ENCODE assay signal across 29 cellular contexts in the genomic region with DNA sequence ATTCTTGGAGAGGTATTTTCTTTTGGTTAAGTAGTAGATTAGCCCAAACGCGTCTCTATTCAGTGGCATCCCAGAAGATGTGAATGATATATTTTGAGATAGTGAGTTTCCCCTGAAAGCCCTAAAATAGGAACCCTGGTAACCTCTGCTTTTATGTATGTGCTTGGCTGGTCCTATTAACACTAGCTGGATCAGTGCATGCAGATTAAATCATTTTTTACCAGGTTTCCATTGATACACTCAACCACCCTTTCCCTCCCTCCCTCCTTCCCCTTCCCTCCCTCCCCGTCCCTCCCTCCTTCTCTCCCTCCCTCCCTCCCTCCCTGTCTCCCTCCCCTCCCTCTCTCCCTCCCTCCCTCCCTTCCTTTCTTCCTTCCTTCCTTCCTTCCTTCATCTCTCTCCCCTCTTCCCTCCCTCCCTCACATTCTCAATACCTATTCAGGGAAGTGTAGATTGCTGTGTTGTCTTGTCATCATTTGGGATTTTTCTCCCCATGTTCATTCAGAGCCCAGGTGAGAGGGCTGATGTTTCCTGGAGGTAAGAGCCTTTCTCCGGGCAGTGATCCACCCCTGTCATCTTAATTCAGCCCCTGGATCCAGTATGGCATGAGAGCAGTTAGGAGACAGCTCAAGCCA.
"Had no signal": no experiment of that assay in that cellular context is flagged by ENCODE, and none has a peak within 500 bp of the region (broad histone marks: within the 10 kb centered on the region; RNA-seq: fewer than 3 reads in every experiment).

No MANE protein-coding gene starts in this region.

- H3K4me1 ChIP-seq: suprapubic skin, testis, thyroid gland, tibial nerve, transverse colon, upper lobe of left lung, upper lobe of right lung, uterus had no signal

- H3K36me3 Mint-ChIP-seq: stimulated activated effector memory CD8-positive, alpha-beta T cell treated with anti-CD3 and anti-CD28 coated beads, Interleukin-12 subunit alpha, Interleukin-12 subunit beta, amount 100 ng/mL, for 72 hours; stimulated activated memory B cell treated with anti-CD40 and anti-IgM and Interleukin-4, amounts not matched to agents 10 μg/mL and 1 μg/mL and 100 μg/mL, for 72 hours; stimulated activated naive B cell treated with anti-CD40 and anti-IgM and Interleukin-4, amounts not matched to agents 10 μg/mL and 1 μg/mL and 100 μg/mL, for 72 hours; type B pancreatic cell had no signal

- FAIRE-seq: urothelium cell line had no signal

- H3K4me1 Mint-ChIP-seq: stimulated activated effector memory CD8-positive, alpha-beta T cell treated with anti-CD3 and anti-CD28 coated beads, Interleukin-12 subunit alpha, Interleukin-12 subunit beta, amount 100 ng/mL, for 72 hours; stimulated activated memory B cell treated with anti-CD40 and anti-IgM and Interleukin-4, amounts not matched to agents 10 μg/mL and 1 μg/mL and 100 μg/mL, for 72 hours; stimulated activated naive B cell treated with anti-CD40 and anti-IgM and Interleukin-4, amounts not matched to agents 10 μg/mL and 1 μg/mL and 100 μg/mL, for 72 hours; stimulated activated naive CD8-positive, alpha-beta T cell treated with anti-CD3 and anti-CD28 coated beads, Interleukin-15, amount 100 ng/mL, for 72 hours had no signal

- H3K9me3 ChIP-seq: stomach, suprapubic skin, testis, thoracic aorta, thyroid gland, tibial artery, tibial nerve, transverse colon, upper lobe of left lung, upper lobe of right lung, uterus, vagina had no signal

- H3K4me3 ChIP-seq: stomach, suprapubic skin, testis, thoracic aorta, thyroid gland, tibial artery, tibial nerve, transverse colon, upper lobe of left lung, upper lobe of right lung, uterus, vagina had no signal

- H3K4me3 Mint-ChIP-seq: stimulated activated effector memory CD8-positive, alpha-beta T cell treated with anti-CD3 and anti-CD28 coated beads, Interleukin-12 subunit alpha, Interleukin-12 subunit beta, amount 100 ng/mL, for 72 hours; stimulated activated memory B cell treated with anti-CD40 and anti-IgM and Interleukin-4, amounts not matched to agents 10 μg/mL and 1 μg/mL and 100 μg/mL, for 72 hours; stimulated activated naive B cell treated with anti-CD40 and anti-IgM and Interleukin-4, amounts not matched to agents 10 μg/mL and 1 μg/mL and 100 μg/mL, for 72 hours; stimulated activated naive CD8-positive, alpha-beta T cell treated with anti-CD3 and anti-CD28 coated beads, Interleukin-15, amount 100 ng/mL, for 72 hours; stimulated activated naive CD8-positive, alpha-beta T cell treated with anti-CD3 and anti-CD28 coated beads, Interleukin-15, Interleukin-2, amounts not matched to agents 100 ng/mL and 50 ng/mL, for 24 hours; type B pancreatic cell had no signal

- DNase-seq: stimulated activated CD4-positive, alpha-beta T cell treated with anti-CD3 and anti-CD28 coated beads, Interleukin-2, amount 100 ng/mL, for 48 hours; stimulated activated CD4-positive, alpha-beta T cell treated with anti-CD3 and anti-CD28 coated beads, Interleukin-4, amount 100 ng/mL, for 1 hour; stimulated activated CD4-positive, alpha-beta T cell treated with anti-CD3 and anti-CD28 coated beads, Interleukin-4, amount 100 ng/mL, for 24 hours; stimulated activated CD4-positive, alpha-beta T cell treated with anti-CD3 and anti-CD28 coated beads, Interleukin-4, amount 100 ng/mL, for 4 hours; stimulated activated CD8-positive, alpha-beta memory T cell treated with anti-CD3 and anti-CD28 coated beads, Interleukin-4, amount 100 ng/mL, for 48 hours; stimulated activated naive B cell treated with anti-CD40 and anti-IgM and Interleukin-4, amounts not matched to agents 10 μg/mL and 1 μg/mL and 100 μg/mL, for 72 hours; stimulated activated naive CD4-positive, alpha-beta T cell; stimulated activated naive CD4-positive, alpha-beta T cell treated with Interleukin-2 at 50 U/mL for 16 hours; stimulated activated naive CD8-positive, alpha-beta T cell treated with anti-CD3 and anti-CD28 coated beads, Interleukin-15, amount 100 ng/mL, for 72 hours; stimulated activated naive CD8-positive, alpha-beta T cell treated with anti-CD3 and anti-CD28 coated beads, Interleukin-15, Interleukin-2, amounts not matched to agents 100 U/mL and 50 U/mL, for 24 hours; stomach; substantia nigra; testis; thyroid gland; tibial artery; transverse colon; trophoblast cell; upper lobe of left lung; upper lobe of right lung; uterus had no signal

- H3K27ac Mint-ChIP-seq: stimulated activated effector memory CD8-positive, alpha-beta T cell treated with anti-CD3 and anti-CD28 coated beads, Interleukin-12 subunit alpha, Interleukin-12 subunit beta, amount 100 ng/mL, for 72 hours; stimulated activated memory B cell treated with anti-CD40 and anti-IgM and Interleukin-4, amounts not matched to agents 10 μg/mL and 1 μg/mL and 100 μg/mL, for 72 hours; stimulated activated naive B cell treated with anti-CD40 and anti-IgM and Interleukin-4, amounts not matched to agents 10 μg/mL and 1 μg/mL and 100 μg/mL, for 72 hours; stimulated activated naive CD8-positive, alpha-beta T cell treated with anti-CD3 and anti-CD28 coated beads, Interleukin-15, amount 100 ng/mL, for 72 hours; stimulated activated naive CD8-positive, alpha-beta T cell treated with anti-CD3 and anti-CD28 coated beads, Interleukin-15, Interleukin-2, amounts not matched to agents 100 ng/mL and 50 ng/mL, for 24 hours; type B pancreatic cell had no signal

- H3K36me3 ChIP-seq: stomach, suprapubic skin, thoracic aorta, thyroid gland, tibial artery, tibial nerve, transverse colon, upper lobe of left lung, upper lobe of right lung, uterus, vagina had no signal

- ATAC-seq: stimulated activated effector memory CD8-positive, alpha-beta T cell treated with anti-CD3 and anti-CD28 coated beads, Interleukin-12 subunit alpha, Interleukin-12 subunit beta, amount 100 ng/mL, for 72 hours; stimulated activated memory B cell treated with anti-CD40 and anti-IgM and Interleukin-4, amounts not matched to agents 10 μg/mL and 1 μg/mL and 100 μg/mL, for 72 hours; stimulated activated naive B cell treated with anti-CD40 and anti-IgM and Interleukin-4, amounts not matched to agents 10 μg/mL and 1 μg/mL and 100 μg/mL, for 72 hours; stimulated activated naive CD8-positive, alpha-beta T cell treated with anti-CD3 and anti-CD28 coated beads, Interleukin-15, amount 100 ng/mL, for 72 hours; stimulated activated naive CD8-positive, alpha-beta T cell treated with anti-CD3 and anti-CD28 coated beads, Interleukin-15, Interleukin-2, amounts not matched to agents 100 U/mL and 50 U/mL, for 24 hours; upper lobe of right lung had no signal

- H3K27ac ChIP-seq: stomach, suprapubic skin, testis, thoracic aorta, thyroid gland, tibial artery, tibial nerve, transverse colon, upper lobe of left lung, upper lobe of right lung, uterus, vagina had no signal

- H3K9me3 Mint-ChIP-seq: stimulated activated memory B cell treated with anti-CD40 and anti-IgM and Interleukin-4, amounts not matched to agents 10 μg/mL and 1 μg/mL and 100 μg/mL, for 72 hours; stimulated activated naive B cell treated with anti-CD40 and anti-IgM and Interleukin-4, amounts not matched to agents 10 μg/mL and 1 μg/mL and 100 μg/mL, for 72 hours; stimulated activated naive CD8-positive, alpha-beta T cell treated with anti-CD3 and anti-CD28 coated beads, Interleukin-15, amount 100 ng/mL, for 72 hours; stimulated activated naive CD8-positive, alpha-beta T cell treated with anti-CD3 and anti-CD28 coated beads, Interleukin-15, Interleukin-2, amounts not matched to agents 100 ng/mL and 50 ng/mL, for 24 hours had no signal

- H3K27me3 ChIP-seq: stomach, suprapubic skin, testis, thyroid gland, tibial artery, tibial nerve, transverse colon, upper lobe of left lung, upper lobe of right lung, uterus, vagina had no signal
